In the genomic region with DNA sequence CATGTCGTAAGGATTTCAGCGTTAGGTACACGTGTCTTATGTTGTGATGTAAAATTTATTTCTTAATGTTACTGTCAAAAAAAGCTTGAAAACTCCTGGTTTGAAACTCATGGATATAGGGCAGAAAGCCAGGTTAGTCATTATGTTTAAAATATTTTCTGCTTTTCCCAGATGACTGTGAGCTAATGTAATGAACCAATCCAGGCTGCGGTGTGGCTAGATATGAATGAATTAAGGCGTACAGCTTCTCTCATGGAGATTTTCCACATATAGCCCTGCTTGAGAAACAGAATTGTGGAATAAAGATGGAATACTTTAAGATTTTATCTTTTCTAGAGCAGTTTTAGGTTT, we compare ENCODE assay signal across 1 cellular context.
TF ChIP-seq lines count a peak whose summit lies in the region.

No MANE protein-coding gene starts in this region.

TF ChIP-seq in IMR-90, 13 proteins besides CTCF, POLR2A, EP300 and RAD21:
- TF ChIP-seq MXI1 (IDR thresholded peaks at IDR 0.05; ENCODE audit: borderline replicate concordance, low read depth, low read length): peak; percentile 79
- TF ChIP-seq, protein P1, sequence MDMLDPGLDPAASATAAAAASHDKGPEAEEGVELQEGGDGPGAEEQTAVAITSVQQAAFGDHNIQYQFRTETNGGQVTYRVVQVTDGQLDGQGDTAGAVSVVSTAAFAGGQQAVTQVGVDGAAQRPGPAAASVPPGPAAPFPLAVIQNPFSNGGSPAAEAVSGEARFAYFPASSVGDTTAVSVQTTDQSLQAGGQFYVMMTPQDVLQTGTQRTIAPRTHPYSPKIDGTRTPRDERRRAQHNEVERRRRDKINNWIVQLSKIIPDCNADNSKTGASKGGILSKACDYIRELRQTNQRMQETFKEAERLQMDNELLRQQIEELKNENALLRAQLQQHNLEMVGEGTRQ (IDR thresholded peaks at IDR 0.05; ENCODE audit: low read depth, low read length): no peak
- TF ChIP-seq CEBPB (IDR thresholded peaks at IDR 0.05; ENCODE audit: low read depth, low read length): peak; percentile 37; the same call in 1 of the 2 replicates
